ENCODE assay signal across 21 cellular contexts in genomic region chr17:28655160-28655559, GRCh38. TPM values are rescaled to one million over a fixed set of nuclear protein-coding genes. Genes with fewer than 3 reads are reported as not detected.
A peak's percentile ranks its signal among the peaks of the same experiment; 100 is the strongest.
DNase-seq lines count a peak whose midpoint lies in the region; ATAC-seq and TF ChIP-seq lines count a peak whose summit lies in the region.
"Had no signal": no experiment of that assay in that cellular context is flagged by ENCODE, and none has a peak within 500 bp of the region (broad histone marks: within the 10 kb centered on the region; RNA-seq: fewer than 3 reads in every experiment).

No MANE protein-coding gene starts in this region.

- H3K27ac ChIP-seq in right cardiac atrium (ENCODE audit: low read length): no peak overlapping the region
- peak overlapping the region; percentile 15; the same call in 1 of the 2 replicates for H3K27ac ChIP-seq in RWPE1
- H3K27ac ChIP-seq: GM23248, SJSA1 had no signal

- no peaks in the 10 kb centered on the region for H3K27me3 ChIP-seq in right cardiac atrium (ENCODE audit: control insufficient read depth, insufficient read depth)
- H3K27me3 ChIP-seq: BE2C, SJSA1 had no signal

- H3K4me1 Mint-ChIP-seq in stimulated activated effector memory CD8-positive, alpha-beta T cell treated with anti-CD3 and anti-CD28 coated beads, Interleukin-12 subunit alpha, Interleukin-12 subunit beta, amount 100 ng/mL, for 72 hours: peaks cover 14% of the 10 kb centered on the region

- H3K36me3 Mint-ChIP-seq in stimulated activated effector memory CD8-positive, alpha-beta T cell treated with anti-CD3 and anti-CD28 coated beads, Interleukin-12 subunit alpha, Interleukin-12 subunit beta, amount 100 ng/mL, for 72 hours: peaks cover 83% of the 10 kb centered on the region

- no peak for TF ChIP-seq CTCF in RWPE1 (conservative IDR thresholded peaks at IDR 0.05; ENCODE audit: low read depth)

- H3K9me3 Mint-ChIP-seq in stimulated activated effector memory CD8-positive, alpha-beta T cell treated with anti-CD3 and anti-CD28 coated beads, Interleukin-12 subunit alpha, Interleukin-12 subunit beta, amount 100 ng/mL, for 72 hours: no peaks in the 10 kb centered on the region

- no peak overlapping the region for H3K27ac Mint-ChIP-seq in stimulated activated effector memory CD8-positive, alpha-beta T cell treated with anti-CD3 and anti-CD28 coated beads, Interleukin-12 subunit alpha, Interleukin-12 subunit beta, amount 100 ng/mL, for 72 hours

- no peaks in the 10 kb centered on the region for H3K4me1 ChIP-seq in right cardiac atrium (ENCODE audit: control insufficient read depth, insufficient read depth, low read length)
- H3K4me1 ChIP-seq: BE2C, HAP-1, SJSA1 had no signal

- intact Hi-C loops in left ventricle myocardium superior (cut with micrococcal nuclease) (no loop called here), right cardiac atrium (cut with DNase I) (no loop called here)

- 95% methylated on average over 5 of the region's 5 CpGs for WGBS in right cardiac atrium

- ATAC-seq in left ventricle myocardium superior (peak; percentile 25), right cardiac atrium (no peak), esophagus mucosa (peak; percentile 36)
- ATAC-seq in stimulated activated effector memory CD8-positive, alpha-beta T cell treated with anti-CD3 and anti-CD28 coated beads, Interleukin-12 subunit alpha, Interleukin-12 subunit beta, amount 100 ng/mL, for 72 hours: peak; percentile 74
- ATAC-seq: Right ventricle myocardium inferior had no signal

- no peak overlapping the region for H3K4me3 Mint-ChIP-seq in stimulated activated effector memory CD8-positive, alpha-beta T cell treated with anti-CD3 and anti-CD28 coated beads, Interleukin-12 subunit alpha, Interleukin-12 subunit beta, amount 100 ng/mL, for 72 hours

- POLR2A ChIA-PET in RWPE1 (lab: Yijun Ruan, JAX; ENCODE audit: low non-redundant PET): no interaction called here

- no peak overlapping the region for H3K4me3 ChIP-seq in right cardiac atrium (ENCODE audit: low read length)
- H3K4me3 ChIP-seq: GM23248, HAP-1, SJSA1 had no signal

- CTCF ChIA-PET in RWPE1 (lab: Yijun Ruan, JAX): interaction anchor here (1.4 kb wide), 1 partner anchor 9 kb away, joined by 3 read pairs; no protein-coding TSS in a partner anchor

- no peak for DNase-seq in left ventricle myocardium superior
- DNase-seq in right cardiac atrium: no peak
- DNase-seq in RWPE1 (ENCODE audit: low spot score): no peak
- no peak for DNase-seq in stimulated activated effector memory CD8-positive, alpha-beta T cell treated with anti-CD3 and anti-CD28 coated beads, Interleukin-12 subunit alpha, Interleukin-12 subunit beta, amount 100 ng/mL, for 72 hours (ENCODE audit: low spot score in 2 of 2)
- DNase-seq in HuH-7 (ENCODE audit: low spot score): no peak
- DNase-seq in GM03348 (ENCODE audit: low spot score): no peak
- DNase-seq: BE2C, COR-L47, DMS79, GM23248, KBM-7, NCI-H1092 treated with DMSO at 0.1 percent for 48 hours, NCI-H1436 treated with DMSO at 0.1 percent for 48 hours, NCI-H1930, NCI-H226, NCI-H524 treated with DMSO at 0.1 percent for 48 hours, NCI-H82 had no signal

- no peaks in the 10 kb centered on the region for H3K9me3 ChIP-seq in right cardiac atrium (ENCODE audit: control insufficient read depth, low read length)
- H3K9me3 ChIP-seq: BE2C, SJSA1 had no signal

RNA-seq across cellular contexts. Expression of gene SDF2, which starts 6.5 kb away (rescaled TPM):
- total RNA-seq in left ventricle myocardium superior (30.7 TPM), right cardiac atrium (10 to 100 TPM; 29.9 to 36.6 (median 30.4) TPM), esophagus mucosa (29.0 TPM)
- polyA plus RNA-seq in right cardiac atrium: 38.8 TPM

RNA-seq across cellular contexts. Expression of gene SUPT6H, which starts 6.8 kb away (rescaled TPM):
- 46.0 TPM for total RNA-seq in left ventricle myocardium superior
- 10 to 100 TPM; 43.6 to 49.0 (median 46.9) TPM for total RNA-seq in right cardiac atrium
- 32.7 TPM for polyA plus RNA-seq in right cardiac atrium
- 31.8 TPM for total RNA-seq in esophagus mucosa

RNA-seq across cellular contexts. Expression of gene BLTP2, which starts 10.2 kb away (rescaled TPM):
- total RNA-seq in left ventricle myocardium superior: 73.8 TPM
- total RNA-seq in right cardiac atrium: 10 to 100 TPM; 70.6 to 87.3 (median 81.7) TPM
- 21.0 TPM for polyA plus RNA-seq in right cardiac atrium
- total RNA-seq in esophagus mucosa: 67.9 TPM

RNA-seq across cellular contexts. Expression of gene RSKR, which starts 41.2 kb away (rescaled TPM):
- total RNA-seq in left ventricle myocardium superior (4.0 TPM), right cardiac atrium (1 to 10 TPM; 2.9 to 4.7 (median 4.3) TPM), esophagus mucosa (4.2 TPM)
- 2.9 TPM for polyA plus RNA-seq in right cardiac atrium

RNA-seq across cellular contexts. Expression of gene SPAG5, which starts 56.3 kb away (rescaled TPM):
- total RNA-seq in left ventricle myocardium superior (1.1 TPM), right cardiac atrium (1 to 10 TPM in 3 of 4 donors, under 1 TPM in 1; 0.81 to 2.7 (median 2.1) TPM), esophagus mucosa (24.3 TPM)
- 1.2 TPM for polyA plus RNA-seq in right cardiac atrium

Comparison
In these comparisons a context has a peak if more than half of its experiments do, and no peak if none do; other contexts are left out.
1. ATAC-seq: peak in left ventricle myocardium superior (single experiment), esophagus mucosa (single experiment) and stimulated activated effector memory CD8-positive, alpha-beta T cell treated with anti-CD3 and anti-CD28 coated beads, Interleukin-12 subunit alpha, Interleukin-12 subunit beta, amount 100 ng/mL, for 72 hours (single experiment); none in right cardiac atrium (0 of 2).